In genomic region chr16:67376012-67376411, GRCh38 we compare ENCODE assay signal across 11 cellular contexts. TPM values are rescaled to one million over a fixed set of nuclear protein-coding genes. Genes with fewer than 3 reads are reported as not detected.
"Had no signal": no experiment of that assay in that cellular context is flagged by ENCODE, and none has a peak within 500 bp of the region (broad histone marks: within the 10 kb centered on the region; RNA-seq: fewer than 3 reads in every experiment).

No MANE protein-coding gene starts in this region.

RNA-seq across cellular contexts. Expression of gene TPPP3, which starts 17.3 kb away (rescaled TPM):
- total RNA-seq: OCI-LY7, PC-3, SJSA1 had no signal

RNA-seq across cellular contexts. Expression of gene ZDHHC1, which starts 40.3 kb away (rescaled TPM):
- total RNA-seq: OCI-LY7, SJCRH30 had no signal

RNA-seq across cellular contexts. Expression of gene LRRC36, which starts 49.4 kb away (rescaled TPM):
- total RNA-seq: OCI-LY7, PC-3, PC-9, Right ventricle myocardium inferior, Right ventricle myocardium superior, RPMI7951, SJCRH30, SJSA1, T-cell had no signal

RNA-seq across cellular contexts. Expression of gene KCTD19, which starts 49.5 kb away (rescaled TPM):
- total RNA-seq: PC-3, PC-9, Peyer's patch, Right ventricle myocardium inferior, Right ventricle myocardium superior, RPMI7951, SK-MEL-5, T-cell had no signal

RNA-seq across cellular contexts. Expression of gene HSD11B2, which starts 54.9 kb away (rescaled TPM):
- total RNA-seq: OCI-LY7, RPMI7951, SJSA1 had no signal
